In genomic region chr20:3865887-3866407, GRCh38 we compare ENCODE assay signal across 21 cellular contexts. TPM values are rescaled to one million over a fixed set of nuclear protein-coding genes. Genes with fewer than 3 reads are reported as not detected.
DNase-seq lines count a peak whose midpoint lies in the region; ATAC-seq and TF ChIP-seq lines count a peak whose summit lies in the region.
"Had no signal": no experiment of that assay in that cellular context is flagged by ENCODE, and none has a peak within 500 bp of the region (broad histone marks: within the 10 kb centered on the region; RNA-seq: fewer than 3 reads in every experiment).

No MANE protein-coding gene starts in this region.

- H2AK5ac ChIP-seq in neuronal stem cell (ENCODE audit: low read depth, low read length): no peak overlapping the region

- H3K27ac Mint-ChIP-seq in stimulated activated effector memory CD8-positive, alpha-beta T cell treated with anti-CD3 and anti-CD28 coated beads, Interleukin-12 subunit alpha, Interleukin-12 subunit beta, amount 100 ng/mL, for 72 hours: peak overlapping the region; percentile 77
- H3K27ac Mint-ChIP-seq: B cell; CD4-positive, CD25-positive, alpha-beta regulatory T cell; GM23338; HFFc6 had no signal

- peaks cover 73% of the 10 kb centered on the region for H3K36me3 Mint-ChIP-seq in stimulated activated effector memory CD8-positive, alpha-beta T cell treated with anti-CD3 and anti-CD28 coated beads, Interleukin-12 subunit alpha, Interleukin-12 subunit beta, amount 100 ng/mL, for 72 hours

- ATAC-seq in stimulated activated effector memory CD8-positive, alpha-beta T cell treated with anti-CD3 and anti-CD28 coated beads, Interleukin-12 subunit alpha, Interleukin-12 subunit beta, amount 100 ng/mL, for 72 hours: no peak
- ATAC-seq: CD8-positive, alpha-beta T cell; GM12878; GM23338 had no signal

- H3K23ac ChIP-seq in neuronal stem cell (ENCODE audit: low read depth, low read length, poor library complexity): no peak overlapping the region

- no TSS peak for BruUV-seq in mammary epithelial cell (replicated peaks; lab: Mats Ljungman, UMichigan)

- no peak overlapping the region for H3K14ac ChIP-seq in neuronal stem cell (ENCODE audit: low read length)

- H3K4me3 ChIP-seq in mammary epithelial cell (replicated peaks in 1 of 3; ENCODE audit: insufficient read depth in 1 of 3, low read depth in 2 of 3, low read length in 3 of 3): no peak overlapping the region
- no peak overlapping the region for H3K4me3 ChIP-seq in breast epithelium
- H3K4me3 ChIP-seq in neuronal stem cell (ENCODE audit: low read length in 2 of 2): no peak overlapping the region
- no peak overlapping the region for H3K4me3 ChIP-seq in vagina
- H3K4me3 ChIP-seq: BLaER1, GM12878, GM23338, HAP-1 had no signal

- no peak overlapping the region for H2AFZ ChIP-seq in mammary epithelial cell (ENCODE audit: low read depth, low read length)
- H2AFZ ChIP-seq in neuronal stem cell (ENCODE audit: low read length): no peak overlapping the region
- H2AFZ ChIP-seq: GM23338 had no signal

- peak overlapping the region; percentile 53 for H2BK5ac ChIP-seq in neuronal stem cell (ENCODE audit: low read length)

- in situ Hi-C loops in mammary epithelial cell (cut with MboI; ENCODE audit: low sequenced_read_pairs in 2 of 2): no loop called here

- H2BK120ac ChIP-seq in neuronal stem cell (ENCODE audit: low read depth, low read length): no peak overlapping the region

- no peak overlapping the region for H3K4ac ChIP-seq in neuronal stem cell (ENCODE audit: low read length)

- no peak for DNase-seq in mammary epithelial cell
- no peak for DNase-seq in breast epithelium (ENCODE audit: low spot score in 2 of 2)
- DNase-seq in RWPE1 (ENCODE audit: low spot score): no peak
- no peak for DNase-seq in neuronal stem cell (ENCODE audit: low spot score)
- no peak for DNase-seq in stimulated activated effector memory CD8-positive, alpha-beta T cell treated with anti-CD3 and anti-CD28 coated beads, Interleukin-12 subunit alpha, Interleukin-12 subunit beta, amount 100 ng/mL, for 72 hours (ENCODE audit: low spot score in 2 of 2)
- DNase-seq in stimulated activated CD4-positive, alpha-beta T cell treated with anti-CD3 and anti-CD28 coated beads, Interleukin-4, amount 100 ng/mL, for 1 hour: no peak
- DNase-seq in head of caudate nucleus: no peak
- no peak for DNase-seq in vagina (ENCODE audit: extremely low spot score in 2 of 2)
- DNase-seq: Caco-2; CD4-positive, CD25-positive, alpha-beta regulatory T cell; CD8-positive, alpha-beta T cell; DMS153; DND-41; HFFc6 had no signal

- no peak for TF ChIP-seq POLR2A in breast epithelium (IDR thresholded peaks at IDR 0.05)
- no peak for TF ChIP-seq POLR2A in vagina (IDR thresholded peaks at IDR 0.05)

- H3K27ac ChIP-seq in mammary epithelial cell (ENCODE audit: insufficient read depth, low read depth, low read length) (no peak overlapping the region), breast epithelium (peak overlapping the region in 1 of 2 donors; percentile 20), RWPE1 (peak overlapping the region; percentile 54), neuronal stem cell (replicated peaks; ENCODE audit: low read length) (no peak overlapping the region), vagina (no peak overlapping the region)
- H3K27ac ChIP-seq: 22Rv1, BLaER1, C4-2B had no signal

- peaks cover 12% of the 10 kb centered on the region for H3K4me1 Mint-ChIP-seq in stimulated activated effector memory CD8-positive, alpha-beta T cell treated with anti-CD3 and anti-CD28 coated beads, Interleukin-12 subunit alpha, Interleukin-12 subunit beta, amount 100 ng/mL, for 72 hours
- H3K4me1 Mint-ChIP-seq: GM23338 had no signal

- TF ChIP-seq CTCF in mammary epithelial cell (conservative IDR thresholded peaks at IDR 0.05 in 1 of 2, IDR thresholded peaks at IDR 0.05 in 1 of 2; ENCODE audit: extremely low read depth in 1 of 2, insufficient read depth in 1 of 2, low read depth in 1 of 2, low read length in 2 of 2) (no peak), breast epithelium (IDR thresholded peaks at IDR 0.05) (no peak), RWPE1 (conservative IDR thresholded peaks at IDR 0.05; ENCODE audit: low read depth) (no peak), vagina (IDR thresholded peaks at IDR 0.05) (no peak)

- H3K4me2 ChIP-seq in mammary epithelial cell (ENCODE audit: insufficient read depth, low read depth, low read length): peak overlapping the region; percentile 17
- no peak overlapping the region for H3K4me2 ChIP-seq in neuronal stem cell (ENCODE audit: insufficient read depth, low read length, poor library complexity, severe bottlenecking)
- H3K4me2 ChIP-seq: BLaER1, GM23338 had no signal

- no peak overlapping the region for H3K9ac ChIP-seq in mammary epithelial cell (ENCODE audit: insufficient read depth, low read length)
- H3K9ac ChIP-seq in neuronal stem cell (ENCODE audit: low read depth, low read length, poor library complexity): no peak overlapping the region
- H3K9ac ChIP-seq: BLaER1 had no signal

- H3K36me3 ChIP-seq in mammary epithelial cell (ENCODE audit: insufficient read depth, low read length) (peaks cover 20% of the 10 kb centered on the region), breast epithelium (no peaks in the 10 kb centered on the region), neuronal stem cell (replicated peaks in 1 of 2; ENCODE audit: control insufficient read depth in 2 of 2, insufficient read depth in 2 of 2, low read length in 2 of 2) (peaks cover 55 to 83% of the 10 kb centered on the region in 2 donors), vagina (peaks cover 4 to 65% of the 10 kb centered on the region in 2 donors)

- 58% methylated on average over 10 of the region's 14 CpGs for WGBS in mammary epithelial cell (ENCODE audit: low coverage, missing lambda C conversion rate)
- WGBS in neuronal stem cell (ENCODE audit: extremely low coverage in 2 of 2, insufficient read length in 2 of 2, insufficient replicate concordance in 1 of 2), 2 donors: no CpG with 5 or more reads among the region's 14 CpGs

- peaks cover 5% of the 10 kb centered on the region for H3K9me3 ChIP-seq in mammary epithelial cell (replicated peaks; ENCODE audit: insufficient read depth, low read length)
- H3K9me3 ChIP-seq in breast epithelium: no peaks in the 10 kb centered on the region
- H3K9me3 ChIP-seq in neuronal stem cell (replicated peaks in 1 of 2; ENCODE audit: control insufficient read depth in 2 of 2, insufficient read depth in 1 of 2, low read depth in 1 of 2, low read length in 2 of 2): peaks cover 5 to 7% of the 10 kb centered on the region in 2 donors
- H3K9me3 ChIP-seq in vagina: no peaks in the 10 kb centered on the region
- H3K9me3 ChIP-seq: HAP-1 had no signal

- no peaks in the 10 kb centered on the region for H4K20me1 ChIP-seq in mammary epithelial cell (ENCODE audit: insufficient read depth, low read length)

- no peaks in the 10 kb centered on the region for H3K27me3 ChIP-seq in mammary epithelial cell (ENCODE audit: insufficient read depth, low read length)
- H3K27me3 ChIP-seq in breast epithelium: no peaks in the 10 kb centered on the region
- no peaks in the 10 kb centered on the region for H3K27me3 ChIP-seq in neuronal stem cell (ENCODE audit: control insufficient read depth in 3 of 3, insufficient read depth in 3 of 3, low read depth in 1 of 3, low read length in 3 of 3)
- H3K27me3 ChIP-seq in vagina: no peaks in the 10 kb centered on the region
- H3K27me3 ChIP-seq: BLaER1 had no signal

- H3K4me1 ChIP-seq in mammary epithelial cell (ENCODE audit: insufficient read depth, low read length) (peaks cover 22% of the 10 kb centered on the region), breast epithelium (no peaks in the 10 kb centered on the region), neuronal stem cell (ENCODE audit: control insufficient read depth in 2 of 2, insufficient read depth in 1 of 2, low read depth in 1 of 2, low read length in 2 of 2) (no peaks in the 10 kb centered on the region), vagina (no peaks in the 10 kb centered on the region)

- CTCF ChIA-PET in mammary epithelial cell (lab: Charles Lee; ENCODE audit: low non-redundant PET): no interaction called here
- CTCF ChIA-PET in RWPE1 (lab: Yijun Ruan, JAX): no interaction called here

- no peak overlapping the region for H4K91ac ChIP-seq in neuronal stem cell (ENCODE audit: low read depth, low read length, poor library complexity)

- no peak overlapping the region for H2BK12ac ChIP-seq in neuronal stem cell (ENCODE audit: low read length)

- POLR2A ChIA-PET in RWPE1 (lab: Yijun Ruan, JAX; ENCODE audit: low non-redundant PET): no interaction called here

- no peaks in the 10 kb centered on the region for H3K79me2 ChIP-seq in mammary epithelial cell (ENCODE audit: insufficient read depth, low read length)

- dilution Hi-C loops in mammary epithelial cell (cut with HindIII; ENCODE audit: low sequenced_read_pairs): no loop called here

- H2BK15ac ChIP-seq in neuronal stem cell (ENCODE audit: low read length): no peak overlapping the region

- intact Hi-C loops in mammary epithelial cell (cut with micrococcal nuclease) (no loop called here), breast epithelium (cut with DNase I; ENCODE audit: low total_unique reads) (no loop called here), head of caudate nucleus (cut with DNase I) (no loop called here), vagina (cut with DNase I) (no loop called here)

- no peaks in the 10 kb centered on the region for H3K79me1 ChIP-seq in neuronal stem cell (ENCODE audit: low read depth, low read length)

- no peak overlapping the region for H3K4me3 Mint-ChIP-seq in stimulated activated effector memory CD8-positive, alpha-beta T cell treated with anti-CD3 and anti-CD28 coated beads, Interleukin-12 subunit alpha, Interleukin-12 subunit beta, amount 100 ng/mL, for 72 hours
- H3K4me3 Mint-ChIP-seq: B cell; CD4-positive, CD25-positive, alpha-beta regulatory T cell; CD8-positive, alpha-beta T cell; GM23338; HFFc6 had no signal

- H3K9me3 Mint-ChIP-seq in stimulated activated effector memory CD8-positive, alpha-beta T cell treated with anti-CD3 and anti-CD28 coated beads, Interleukin-12 subunit alpha, Interleukin-12 subunit beta, amount 100 ng/mL, for 72 hours: no peaks in the 10 kb centered on the region
- H3K9me3 Mint-ChIP-seq: CD4-positive, CD25-positive, alpha-beta regulatory T cell; CD8-positive, alpha-beta T cell; HFFc6 had no signal

- H4K8ac ChIP-seq in neuronal stem cell (ENCODE audit: low read depth, low read length): no peak overlapping the region

- H3K18ac ChIP-seq in neuronal stem cell (ENCODE audit: low read length): no peak overlapping the region

RNA-seq across cellular contexts. Expression of gene MAVS, which starts 19.3 kb away (rescaled TPM):
- total RNA-seq in mammary epithelial cell: 10 to 100 TPM; 27.7 to 37.9 TPM
- polyA plus RNA-seq in mammary epithelial cell: 14.6 TPM
- polyA minus RNA-seq in mammary epithelial cell: 43.1 TPM
- 10 to 100 TPM; 23.3 to 32.3 (median 24.6) TPM for total RNA-seq in breast epithelium
- 11.2 TPM for polyA plus RNA-seq in neuronal stem cell (2013, experiment 1 of 2)
- polyA plus RNA-seq in neuronal stem cell (2013, experiment 2 of 2): 11.6 TPM
- 22.1 TPM for total RNA-seq in vagina

RNA-seq across cellular contexts. Expression of gene PANK2, which starts 23.2 kb away (rescaled TPM):
- total RNA-seq in mammary epithelial cell: 10 to 100 TPM; 41.0 to 45.0 TPM
- 19.8 TPM for polyA plus RNA-seq in mammary epithelial cell
- 46.3 TPM for polyA minus RNA-seq in mammary epithelial cell
- total RNA-seq in breast epithelium: 10 to 100 TPM; 38.2 to 40.1 (median 38.7) TPM
- polyA plus RNA-seq in neuronal stem cell (2013, experiment 1 of 2): 22.5 TPM
- polyA plus RNA-seq in neuronal stem cell (2013, experiment 2 of 2): 21.1 TPM
- 53.5 TPM for total RNA-seq in vagina

RNA-seq across cellular contexts. Expression of gene AP5S1, which starts 45.6 kb away (rescaled TPM):
- 10 to 100 TPM; 14.9 to 15.5 TPM for total RNA-seq in mammary epithelial cell
- 11.5 TPM for polyA plus RNA-seq in mammary epithelial cell
- polyA minus RNA-seq in mammary epithelial cell: 22.3 TPM
- 10 to 100 TPM; 11.1 to 13.8 (median 11.8) TPM for total RNA-seq in breast epithelium
- 1.3 TPM for polyA plus RNA-seq in neuronal stem cell (2013, experiment 1 of 2)
- polyA plus RNA-seq in neuronal stem cell (2013, experiment 2 of 2): 1.3 TPM
- total RNA-seq in vagina: 6.1 TPM
